Comparison of ENCODE assay signal across 8 cellular contexts in the genomic region with DNA sequence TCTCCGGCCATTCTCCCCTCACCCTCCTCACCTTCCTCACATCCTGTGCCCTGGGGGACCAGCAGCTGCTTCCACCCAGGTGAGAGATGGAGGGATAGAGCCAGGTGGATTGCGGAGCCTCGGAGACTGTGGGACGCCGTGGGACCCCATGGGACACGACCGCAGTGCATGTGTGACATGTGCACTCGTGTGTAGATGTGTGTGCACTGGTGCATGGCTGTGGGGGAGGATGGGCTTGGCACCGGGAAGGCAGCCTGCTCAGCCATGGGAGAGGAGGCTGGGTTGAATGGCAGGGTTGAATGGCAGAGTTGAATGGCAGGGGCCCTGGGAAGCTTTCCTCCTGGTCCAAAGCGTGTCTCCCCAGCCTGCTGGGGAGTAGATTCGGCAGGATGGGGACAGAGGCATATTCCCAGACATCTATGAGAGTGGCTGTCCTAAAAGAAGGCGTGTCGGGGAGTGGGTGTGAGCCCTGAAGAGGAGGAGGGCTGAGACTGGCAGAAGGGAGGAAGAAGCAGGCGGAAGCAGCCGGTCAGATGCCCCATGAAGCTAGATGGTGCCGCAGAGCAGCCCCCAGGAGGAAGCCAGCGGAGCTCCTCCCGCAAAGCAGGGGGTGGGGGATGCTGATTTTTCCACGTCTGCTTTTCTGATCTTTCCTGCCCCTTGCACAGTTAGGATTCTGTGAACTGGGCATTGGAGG. TPM values are rescaled to one million over a fixed set of nuclear protein-coding genes. Genes with fewer than 3 reads are reported as not detected.
DNase-seq lines count a peak whose midpoint lies in the region; ATAC-seq, FAIRE-seq and TF ChIP-seq lines count a peak whose summit lies in the region.

No MANE protein-coding gene starts in this region.

- H3K4me3 Mint-ChIP-seq in natural killer cell: peak overlapping the region; percentile 96

- H3K36me3 Mint-ChIP-seq in natural killer cell: no peaks in the 10 kb centered on the region

- H3K4me1 ChIP-seq in K562 (replicated peaks in 1 of 2; ENCODE audit: control insufficient read depth in 2 of 2, insufficient read depth in 2 of 2, low read length in 2 of 2): peaks cover 0 to 4% of the 10 kb centered on the region in 2 experiments; a peak in 3 of 5 replicates
- H3K4me1 ChIP-seq in thymus (ENCODE audit: control insufficient read depth, insufficient read depth, low read length): no peaks in the 10 kb centered on the region

- FAIRE-seq in K562 (lab: Jason Lieb, UNC): no peak

- TF ChIP-seq POLR2A in K562 (conservative IDR thresholded peaks at IDR 0.05): no peak

- CTCF ChIA-PET in K562 (lab: Yijun Ruan, JAX; ENCODE audit: low intra/inter-chr PET ratio): no interaction called here

- DNase-seq in T-helper 1 cell: peak; percentile 33 to 87 (median 54)
- DNase-seq in K562 (ENCODE audit: extremely low read depth in 1 of 4, low spot score in 3 of 4): no peak
- DNase-seq in natural killer cell: peak; percentile 45
- no peak for DNase-seq in NCI-H1436 (lab: John Stamatoyannopoulos, UW)
- DNase-seq in SK-N-DZ (ENCODE audit: low spot score): no peak

- H3K4me2 ChIP-seq in K562 (ENCODE audit: insufficient read depth, low read length): no peak overlapping the region

- TF ChIP-seq CTCF in K562 (IDR thresholded peaks at IDR 0.05 in 2 of 3, conservative IDR thresholded peaks at IDR 0.05 in 1 of 3; ENCODE audit: insufficient read depth in 2 of 3, low read depth in 1 of 3, low read length in 3 of 3): no peak
- TF ChIP-seq CTCF in natural killer cell (IDR thresholded peaks at IDR 0.05): no peak

- H3K27me3 Mint-ChIP-seq in natural killer cell (ENCODE audit: low read depth in 2 of 2): no peaks in the 10 kb centered on the region

- 0 out of 2 replicates have a peak, but pooled peaks cover 5% of the 10 kb centered on the region for H4K20me1 ChIP-seq in K562 (replicated peaks; ENCODE audit: control insufficient read depth, insufficient read depth, low read length)

- H3K9me1 ChIP-seq in K562 (ENCODE audit: control insufficient read depth, insufficient read depth, low read length): no peaks in the 10 kb centered on the region

- BruUV-seq in K562 (replicated peaks; lab: Mats Ljungman, UMichigan): no TSS peak

- TF ChIP-seq EP300 in K562 (IDR thresholded peaks at IDR 0.05; ENCODE audit: low read length): no peak

- peak overlapping the region; percentile 92 to 97 for H3K27ac Mint-ChIP-seq in natural killer cell

- no peak overlapping the region for H2AFZ ChIP-seq in K562 (ENCODE audit: low read depth, low read length)

- H3K9me3 Mint-ChIP-seq in natural killer cell: peaks cover under 1% of the 10 kb centered on the region in 2 donors

- no peaks in the 10 kb centered on the region for H3K9me3 ChIP-seq in K562 (replicated peaks; ENCODE audit: control insufficient read depth, insufficient read depth, low read depth, low read length)
- H3K9me3 ChIP-seq in thymus (ENCODE audit: control insufficient read depth): no peaks in the 10 kb centered on the region

- in situ Hi-C loops in K562 (cut with MboI): no loop called here

- 2% methylated on average over 19 of the region's 19 CpGs for WGBS in K562 (ENCODE audit: insufficient coverage, low coverage, missing lambda C conversion rate)
- 24% methylated on average over 19 of the region's 19 CpGs for WGBS in thymus

- H3K4me3 ChIP-seq in K562: no peak overlapping the region
- peak overlapping the region; percentile 44 for H3K4me3 ChIP-seq in thymus (ENCODE audit: low read length)

- POLR2A ChIA-PET in K562 (lab: Yijun Ruan, JAX): interaction anchor here (0.7 to 1.8 kb wide), 3 partner anchors 18 to 69 kb away, joined by 3 to 5 read pairs (median 5); no protein-coding TSS in a partner anchor

- H3K27me3 ChIP-seq in K562 (ENCODE audit: control insufficient read depth in 2 of 2, insufficient read depth in 2 of 2, low read length in 2 of 2) (peaks cover 38 to 72% of the 10 kb centered on the region in 2 experiments), thymus (ENCODE audit: control insufficient read depth, insufficient read depth) (no peaks in the 10 kb centered on the region)

- H3K4me1 Mint-ChIP-seq in natural killer cell: peaks cover 75 to 84% of the 10 kb centered on the region in 2 donors

- ATAC-seq in GM21423 (IDR thresholded peaks at IDR 0.05; ENCODE audit: unreplicated experiment): peak; percentile 54
- no peak for ATAC-seq in K562
- peak; percentile 59 to 75 (median 63) for ATAC-seq in natural killer cell
- ATAC-seq in GM21526 (IDR thresholded peaks at IDR 0.05; ENCODE audit: low FRiP score, unreplicated experiment): no peak

- H3K36me3 ChIP-seq in K562 (ENCODE audit: control insufficient read depth, insufficient read depth, low read length) (no peaks in the 10 kb centered on the region), thymus (ENCODE audit: control insufficient read depth, insufficient read depth) (no peaks in the 10 kb centered on the region)

- no peak overlapping the region for H3K27ac ChIP-seq in K562 (ENCODE audit: extremely low read depth, low read depth, low read length)
- H3K27ac ChIP-seq in thymus (ENCODE audit: low read depth): peak overlapping the region; percentile 82

- 0 out of 4 replicates have a peak overlapping the region, but pooled peaks of 1 of the 2 experiments have one; percentile 3 for H3K9ac ChIP-seq in K562 (ENCODE audit: insufficient read depth in 1 of 2, low read depth in 2 of 2, low read length in 2 of 2)

- no peak for TF ChIP-seq RAD21 in K562 (CRISPR knock-in tag; conservative IDR thresholded peaks at IDR 0.05 in 1 of 2, IDR thresholded peaks at IDR 0.05 in 1 of 2)

- no peaks in the 10 kb centered on the region for H3K79me2 ChIP-seq in K562 (ENCODE audit: control insufficient read depth, insufficient read depth, low read length)

- intact Hi-C loops in K562 (cut with micrococcal nuclease): no loop called here
- intact Hi-C loops in natural killer cell (cut with micrococcal nuclease): loop anchor here (2.0 to 5.0 kb wide), 3 partner anchors 64 to 286 kb away; a partner anchor contains a TSS

TF ChIP-seq in K562, 482 proteins besides CTCF, POLR2A, EP300 and RAD21:
- 0 out of 2 replicates have a peak, but pooled peaks have one; percentile 16 for TF ChIP-seq EZH2 (IDR thresholded peaks at IDR 0.05; ENCODE audit: borderline replicate concordance, low read depth, low read length)
- no peak for TF ChIP-seq TAF9B (IDR thresholded peaks at IDR 0.05; ENCODE audit: partially characterized antibody)

RNA-seq across cellular contexts. Expression of a gene that starts 0.8 kb away (rescaled TPM):
- not detected in 2 replicates for total RNA-seq in K562 (2011; cell fraction: chromatin; rRNA removed; ENCODE audit: low replicate concordance)
- total RNA-seq in K562 (2011; cell fraction: nucleolus; rRNA removed): not detected in 2 replicates
- not detected in 2 replicates for total RNA-seq in K562 (2011; cell fraction: nucleoplasm; rRNA removed)
- total RNA-seq in K562 (2014; rRNA removed) (not detected in 2 replicates), K562 (2014; rRNA removed; fragmentation: Illumina TruSeq; extraction: Trizol) (not detected in 2 replicates), K562 (2015; rRNA removed; fragmentation: Illumina TruSeq; extraction: Trizol) (not detected in 2 replicates), K562 (2021) (0.16 TPM in 1 of 2 replicates, not detected in the other), natural killer cell (10 to 100 TPM in 1 of 3 donors, 1 to 10 TPM in 2; 6.7 to 17.7 (median 8.4) TPM)
- polyA plus RNA-seq in K562 (2011; rRNA removed) (not detected in 2 replicates), K562 (2014; fragmentation: Illumina TruSeq; extraction: Trizol) (not detected in 2 replicates), K562 (2014; fragmentation: Nextera tagmentation; extraction: Ambion mirVana) (not detected), K562 (2014; rRNA removed) (not detected in 2 replicates), thymus (7.9 TPM)
- not detected in 2 replicates for polyA plus RNA-seq in K562 (2011; cell fraction: cytosol; rRNA removed)
- not detected in 2 replicates for polyA plus RNA-seq in K562 (2011; cell fraction: nucleus; rRNA removed)
- 0.01 TPM in 2 replicates for polyA plus RNA-seq in K562 (2012)
- polyA minus RNA-seq in K562 (2011; rRNA and poly(A)+ RNA removed): not detected in 2 replicates
- polyA minus RNA-seq in K562 (2011; cell fraction: cytosol; rRNA and poly(A)+ RNA removed): not detected in 2 replicates
- not detected in 2 replicates for polyA minus RNA-seq in K562 (2011; cell fraction: nucleus; rRNA and poly(A)+ RNA removed)
- polyA plus RNA-seq in SK-N-DZ (2014; cell fraction: cytosol; rRNA removed): 0.03 TPM in 1 of 2 replicates, not detected in the other
- polyA plus RNA-seq in SK-N-DZ (2014; cell fraction: nucleus; rRNA removed): not detected in 2 replicates

Comparison
In these comparisons a context has a peak if more than half of its experiments do, and no peak if none do; other contexts are left out.
1. ATAC-seq: peak in GM21423 (single experiment) and natural killer cell (3 of 3); none in K562 (single experiment) and GM21526 (single experiment).
2. DNase-seq: peak in T-helper 1 cell (5 of 5) and natural killer cell (single experiment); none in K562 (0 of 4), NCI-H1436 (single experiment) and SK-N-DZ (single experiment).
3. RNA of a gene that starts 0.8 kb away (total RNA-seq): 6.7 to 17.7 TPM in natural killer cell; 0.16 TPM in K562; every median in the first group is over 4 times any median in the second.